In the genomic region with DNA sequence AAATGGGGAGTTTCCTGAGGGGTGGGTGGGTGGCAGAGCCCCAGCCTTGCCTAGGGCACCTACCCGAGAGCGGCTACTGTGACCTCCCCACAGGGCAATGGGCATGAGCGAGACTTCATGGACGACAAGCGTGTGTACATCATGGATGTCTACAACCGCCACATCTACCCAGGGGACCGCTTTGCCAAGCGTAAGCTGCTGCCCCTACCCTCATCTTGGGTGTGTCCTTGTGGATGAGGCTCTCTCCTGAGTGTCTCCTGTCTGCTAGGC, we compare ENCODE assay signal across 22 cellular contexts. TPM values are rescaled to one million over a fixed set of nuclear protein-coding genes. Genes with fewer than 3 reads are reported as not detected.
A peak's percentile ranks its signal among the peaks of the same experiment; 100 is the strongest.
DNase-seq lines count a peak whose midpoint lies in the region; ATAC-seq, FAIRE-seq and TF ChIP-seq lines count a peak whose summit lies in the region.
"Had no signal": no experiment of that assay in that cellular context is flagged by ENCODE, and none has a peak within 500 bp of the region (broad histone marks: within the 10 kb centered on the region; RNA-seq: fewer than 3 reads in every experiment).

No MANE protein-coding gene starts in this region.

- no peak overlapping the region for H3K27ac Mint-ChIP-seq in mesothelial cell of epicardium
- H3K27ac Mint-ChIP-seq: B cell; CD4-positive, CD25-positive, alpha-beta regulatory T cell; CD8-positive, alpha-beta T cell had no signal

- H3K4me1 ChIP-seq in heart right ventricle = peaks cover 0 to 4% (median 0%) of the 10 kb centered on the region in 9 donors
- H3K4me1 ChIP-seq in kidney (ENCODE audit: control insufficient read depth in 1 of 2, insufficient read depth in 1 of 2, low read depth in 1 of 2, low read length in 2 of 2) = no peaks in the 10 kb centered on the region
- H3K4me1 ChIP-seq in spleen = peaks cover 0 to 6% (median 2%) of the 10 kb centered on the region in 6 donors
- H3K4me1 ChIP-seq: Caco-2 had no signal

- no peak for TF ChIP-seq POLR2A in spleen (IDR thresholded peaks at IDR 0.05)

- H3K9me3 Mint-ChIP-seq in mesothelial cell of epicardium = no peaks in the 10 kb centered on the region
- H3K9me3 Mint-ChIP-seq: CD4-positive, CD25-positive, alpha-beta regulatory T cell; CD8-positive, alpha-beta T cell had no signal

- no peaks in the 10 kb centered on the region for H3K9me3 ChIP-seq in heart right ventricle
- H3K9me3 ChIP-seq in kidney (ENCODE audit: control insufficient read depth in 1 of 2, low read length in 2 of 2) = no peaks in the 10 kb centered on the region
- no peaks in the 10 kb centered on the region for H3K9me3 ChIP-seq in spleen
- H3K9me3 ChIP-seq: BLaER1, Caco-2 had no signal

- H3K4me3 ChIP-seq in heart right ventricle (no peak overlapping the region), kidney (ENCODE audit: low read length in 2 of 2) (no peak overlapping the region), spleen (no peak overlapping the region)
- H3K4me3 ChIP-seq: BLaER1, GM23248 had no signal

- H3K27ac ChIP-seq in heart right ventricle (no peak overlapping the region), kidney (ENCODE audit: low read depth in 2 of 2, low read length in 2 of 2) (no peak overlapping the region), spleen (no peak overlapping the region)
- H3K27ac ChIP-seq: 22Rv1, BLaER1, C4-2B, GM23248 had no signal

- H3K27me3 ChIP-seq in heart right ventricle (no peaks in the 10 kb centered on the region), spleen (replicated peaks in 1 of 7) (no peaks in the 10 kb centered on the region)
- H3K27me3 ChIP-seq: BLaER1 had no signal

- WGBS in heart right ventricle, 2 donors = 99% methylated on average over 8 of the region's 8 CpGs
- 87 to 97% (median 92%) methylated on average over 7 to 8 of the region's 8 CpGs for WGBS in spleen, 5 donors

- TF ChIP-seq CTCF in heart right ventricle (IDR thresholded peaks at IDR 0.05) = no peak
- TF ChIP-seq CTCF in kidney (IDR thresholded peaks at IDR 0.05; ENCODE audit: borderline replicate concordance, extremely low read depth, insufficient read depth) = no peak
- no peak for TF ChIP-seq CTCF in spleen (IDR thresholded peaks at IDR 0.05 in 8 of 11, conservative IDR thresholded peaks at IDR 0.05 in 3 of 11)
- TF ChIP-seq CTCF in mesothelial cell of epicardium (IDR thresholded peaks at IDR 0.05; ENCODE audit: unreplicated experiment) = no peak

- FAIRE-seq in kidney (lab: Jason Lieb, UNC) = no peak
- FAIRE-seq: A204.1, G401.6, GM12892, H1 had no signal

- H3K9ac ChIP-seq in kidney (ENCODE audit: low read length in 2 of 2) = no peak overlapping the region
- H3K9ac ChIP-seq: BLaER1, GM23248 had no signal

- H3K36me3 Mint-ChIP-seq in mesothelial cell of epicardium = peaks cover 3% of the 10 kb centered on the region
- H3K36me3 Mint-ChIP-seq: CD4-positive, CD25-positive, alpha-beta regulatory T cell had no signal

- ATAC-seq in Right ventricle myocardium superior (ENCODE audit: poor library complexity) = no peak
- ATAC-seq in heart right ventricle = no peak
- ATAC-seq in HG02642 (IDR thresholded peaks at IDR 0.05; ENCODE audit: poor library complexity, unreplicated experiment) = no peak
- ATAC-seq: CD8-positive, alpha-beta T cell had no signal

- no peaks in the 10 kb centered on the region for H3K27me3 Mint-ChIP-seq in mesothelial cell of epicardium (ENCODE audit: low read depth)
- H3K27me3 Mint-ChIP-seq: CD4-positive, CD25-positive, alpha-beta regulatory T cell had no signal

- H3K36me3 ChIP-seq in heart right ventricle = peaks cover 0 to 21% (median 0%) of the 10 kb centered on the region in 9 donors
- H3K36me3 ChIP-seq in kidney (ENCODE audit: control insufficient read depth in 1 of 2, insufficient read depth in 2 of 2, low read length in 2 of 2) = peaks cover 0 to 2% of the 10 kb centered on the region in 2 donors
- H3K36me3 ChIP-seq in spleen = peaks cover 0 to 20% (median 0%) of the 10 kb centered on the region in 6 donors
- H3K36me3 ChIP-seq: BLaER1 had no signal

- intact Hi-C loops in Right ventricle myocardium superior (cut with DNase I) = no loop called here
- intact Hi-C loops in heart right ventricle (cut with DNase I) = no loop called here
- intact Hi-C loops in kidney (cut with DNase I) = no loop called here
- intact Hi-C loops in spleen (cut with DNase I; ENCODE audit: low total_unique reads) = no loop called here

- DNase-seq in Right ventricle myocardium superior (peak; percentile 9), heart right ventricle (no peak), kidney (peak; percentile 51), spleen (peak; percentile 41), mesothelial cell of epicardium (ENCODE audit: low spot score in 2 of 2, unreplicated experiment in 2 of 2) (no peak)
- DNase-seq: CD4-positive, CD25-positive, alpha-beta regulatory T cell; CD8-positive, alpha-beta T cell; DMS153; DND-41; GM23248; H7; HCEC 1CT had no signal

- H3K4me3 Mint-ChIP-seq in mesothelial cell of epicardium = no peak overlapping the region
- H3K4me3 Mint-ChIP-seq: B cell; CD4-positive, CD25-positive, alpha-beta regulatory T cell; CD8-positive, alpha-beta T cell had no signal

- H3K4me1 Mint-ChIP-seq in mesothelial cell of epicardium = peaks cover 13% of the 10 kb centered on the region
- H3K4me1 Mint-ChIP-seq: B cell; CD4-positive, CD25-positive, alpha-beta regulatory T cell had no signal

RNA-seq across cellular contexts. Expression of gene HDAC11, which starts 22.6 kb away (rescaled TPM):
- total RNA-seq in Right ventricle myocardium superior = 40.7 TPM
- total RNA-seq in heart right ventricle = 10 to 100 TPM; 26.6 to 46.0 (median 33.7) TPM
- polyA plus RNA-seq in heart right ventricle = 10 to 100 TPM; 15.9 to 21.7 TPM
- 28.3 TPM for total RNA-seq in kidney
- 43.7 TPM for polyA plus RNA-seq in kidney (ENCODE audit: insufficient read depth, low read depth, low replicate concordance)
- total RNA-seq in spleen = 10 to 100 TPM in 2 of 7 donors, 1 to 10 TPM in 5; 4.2 to 11.2 (median 6.3) TPM
- polyA plus RNA-seq in spleen = 1 to 10 TPM; 2.5 to 6.5 (median 3.3) TPM
- total RNA-seq in mesothelial cell of epicardium = 15.4 to 19.1 TPM (median 16.4 TPM) in 3 replicates

RNA-seq across cellular contexts. Expression of gene FBLN2, which starts 46.2 kb away (rescaled TPM):
- total RNA-seq in Right ventricle myocardium superior (69.7 TPM), heart right ventricle (10 to 100 TPM; 35.4 to 78.9 (median 47.0) TPM), kidney (43.4 TPM), spleen (10 to 100 TPM in 4 of 7 donors, 1 to 10 TPM in 3; 6.1 to 28.2 (median 17.4) TPM), mesothelial cell of epicardium (63.3 to 68.6 TPM (median 67.5 TPM) in 3 replicates)
- polyA plus RNA-seq in heart right ventricle (10 to 100 TPM; 20.7 to 55.9 TPM), kidney (ENCODE audit: insufficient read depth, low read depth, low replicate concordance) (3.2 TPM), spleen (10 to 100 TPM in 1 of 3 donors, 1 to 10 TPM in 2; 8.9 to 15.9 (median 9.1) TPM)
- total RNA-seq: CD4-positive, CD25-positive, alpha-beta regulatory T cell had no signal
- polyA plus RNA-seq: CD4-positive, CD25-positive, alpha-beta regulatory T cell had no signal

Comparison
In these comparisons a context has a peak if more than half of its experiments do, and no peak if none do; other contexts are left out.
1. DNase-seq: peak in Right ventricle myocardium superior (single experiment), kidney (single experiment) and spleen (single experiment); none in heart right ventricle (0 of 2) and mesothelial cell of epicardium (0 of 2).